ENCODE assay signal across 8 cellular contexts in genomic region chr5:160419458-160420330, GRCh38. TPM values are rescaled to one million over a fixed set of nuclear protein-coding genes. Genes with fewer than 3 reads are reported as not detected.
A peak's percentile ranks its signal among the peaks of the same experiment; 100 is the strongest.
DNase-seq lines count a peak whose midpoint lies in the region; TF ChIP-seq lines count a peak whose summit lies in the region.

No MANE protein-coding gene starts in this region.

- H3K27ac ChIP-seq in dorsolateral prefrontal cortex = peak overlapping the region; percentile 33 to 97 (median 91)
- peak overlapping the region; percentile 58 for H3K27ac ChIP-seq in neural progenitor cell

- intact Hi-C loops in dorsolateral prefrontal cortex (cut with DNase I) = loop anchor here in 1 of 2 donors (1.0 kb wide), 1 partner anchor 20 kb away; no protein-coding TSS in a partner anchor

- H3K9ac ChIP-seq in neural progenitor cell = peak overlapping the region; percentile 51

- no peaks in the 10 kb centered on the region for H3K9me3 ChIP-seq in neural progenitor cell (ENCODE audit: low read depth)

- H3K4me1 Mint-ChIP-seq in activated T-cell treated with anti-CD3 and anti-CD28 coated beads, Interleukin-2, amount 50 U/mL, for 24 hours (ENCODE audit: low read depth) = peaks cover 74% of the 10 kb centered on the region
- H3K4me1 Mint-ChIP-seq in neural progenitor cell = peaks cover 49% of the 10 kb centered on the region

- peak overlapping the region; percentile 67 to 100 (median 90) for H3K4me3 ChIP-seq in dorsolateral prefrontal cortex
- H3K4me3 ChIP-seq in neural progenitor cell = peak overlapping the region; percentile 86

- no peaks in the 10 kb centered on the region for H3K9me3 Mint-ChIP-seq in activated T-cell treated with anti-CD3 and anti-CD28 coated beads, Interleukin-2, amount 50 U/mL, for 24 hours
- no peaks in the 10 kb centered on the region for H3K9me3 Mint-ChIP-seq in neural progenitor cell

- H3K4me2 ChIP-seq in neural progenitor cell = peak overlapping the region; percentile 96

- no peaks in the 10 kb centered on the region for H3K27me3 Mint-ChIP-seq in activated T-cell treated with anti-CD3 and anti-CD28 coated beads, Interleukin-2, amount 50 U/mL, for 24 hours
- no peaks in the 10 kb centered on the region for H3K27me3 Mint-ChIP-seq in neural progenitor cell (ENCODE audit: insufficient read depth, low read depth)

- peak overlapping the region; percentile 97 for H3K27ac Mint-ChIP-seq in activated T-cell treated with anti-CD3 and anti-CD28 coated beads, Interleukin-2, amount 50 U/mL, for 24 hours
- peak overlapping the region; percentile 82 for H3K27ac Mint-ChIP-seq in neural progenitor cell

- H3K27me3 ChIP-seq in dorsolateral prefrontal cortex = no peaks in the 10 kb centered on the region
- H3K27me3 ChIP-seq in neural progenitor cell = no peaks in the 10 kb centered on the region

- H3K4me1 ChIP-seq in neural progenitor cell = peaks cover 41% of the 10 kb centered on the region

- H4K20me1 ChIP-seq in neural progenitor cell (ENCODE audit: low read depth) = peaks cover 30% of the 10 kb centered on the region

- peak overlapping the region; percentile 95 for H3K4me3 Mint-ChIP-seq in activated T-cell treated with anti-CD3 and anti-CD28 coated beads, Interleukin-2, amount 50 U/mL, for 24 hours
- H3K4me3 Mint-ChIP-seq in neural progenitor cell = peak overlapping the region; percentile 96

- peak overlapping the region; percentile 80 for H2AFZ ChIP-seq in neural progenitor cell (replicated peaks)

- peak in 3 of 56 donors; percentile 3 to 15 (median 10) for TF ChIP-seq CTCF in dorsolateral prefrontal cortex (IDR thresholded peaks at IDR 0.05 in 54 of 56, conservative IDR thresholded peaks at IDR 0.05 in 2 of 56; ENCODE audit: low read depth in 1 of 56, partially characterized antibody in 56 of 56)
- no peak for TF ChIP-seq CTCF in neural progenitor cell (IDR thresholded peaks at IDR 0.05)

- H3F3A ChIP-seq in neural progenitor cell (ENCODE audit: low read depth) = peaks cover 15% of the 10 kb centered on the region

- H3K36me3 ChIP-seq in neural progenitor cell = peaks cover 15% of the 10 kb centered on the region

- peaks cover 56% of the 10 kb centered on the region for H3K79me2 ChIP-seq in neural progenitor cell (ENCODE audit: low read depth)

- DNase-seq in activated T-cell treated with anti-CD3 and anti-CD28 coated beads, Interleukin-2, amount 50 U/mL, for 24 hours = no peak
- no peak for DNase-seq in activated T-cell treated with anti-CD3 and anti-CD28 coated beads, Interleukin-2, amount 50 U/mL, for 48 hours
- DNase-seq in NCI-H1930 (lab: John Stamatoyannopoulos, UW) (peak; percentile 3 to 23), dorsolateral prefrontal cortex (no peak), neural progenitor cell (ENCODE audit: low spot score) (no peak), amniotic stem cell (lab: John Stamatoyannopoulos, UW) (no peak), OCI-M2 (lab: John Stamatoyannopoulos, UW; ENCODE audit: unreplicated experiment) (no peak), A172 (ENCODE audit: low spot score) (no peak)

- H3K36me3 Mint-ChIP-seq in activated T-cell treated with anti-CD3 and anti-CD28 coated beads, Interleukin-2, amount 50 U/mL, for 24 hours (ENCODE audit: low read depth) = peaks cover 55% of the 10 kb centered on the region
- H3K36me3 Mint-ChIP-seq in neural progenitor cell = peaks cover 3% of the 10 kb centered on the region

RNA-seq across cellular contexts. Expression of gene SLU7, which starts 0.8 kb away (rescaled TPM):
- total RNA-seq in dorsolateral prefrontal cortex (100 to 1,000 TPM in 19 of 120 experiments, 10 to 100 TPM in 101; 41.4 to 128 (median 79.4) TPM), neural progenitor cell (ENCODE audit: low replicate concordance) (41.2 and 48.5 TPM in 2 replicates)
- total RNA-seq in A172 (2014; rRNA removed; shearing (Covaris generic)) = 58.4 and 62.1 TPM in 2 replicates

RNA-seq across cellular contexts. Expression of gene PTTG1, which starts 2.0 kb away (rescaled TPM):
- total RNA-seq in dorsolateral prefrontal cortex (10 to 100 TPM in 31 of 120 experiments, 1 to 10 TPM in 89; 2.1 to 17.4 (median 7.5) TPM), neural progenitor cell (ENCODE audit: low replicate concordance) (425 and 435 TPM in 2 replicates)
- total RNA-seq in A172 (2014; rRNA removed; shearing (Covaris generic)) = 292 and 382 TPM in 2 replicates

RNA-seq across cellular contexts. Expression of gene FAM200C, which starts 19.8 kb away (rescaled TPM):
- total RNA-seq in dorsolateral prefrontal cortex = 10 to 100 TPM in 70 of 120 experiments, 1 to 10 TPM in 50; 6.3 to 14.9 (median 10.6) TPM
- total RNA-seq in neural progenitor cell (ENCODE audit: low replicate concordance) = 15.8 and 25.3 TPM in 2 replicates
- 14.1 and 17.9 TPM in 2 replicates for total RNA-seq in A172 (2014; rRNA removed; shearing (Covaris generic))

RNA-seq across cellular contexts. Expression of gene C1QTNF2, which starts 49.3 kb away (rescaled TPM):
- total RNA-seq in dorsolateral prefrontal cortex (1 to 10 TPM in 114 of 120 experiments, under 1 TPM in 6; 0.49 to 4.5 (median 1.9) TPM), neural progenitor cell (ENCODE audit: low replicate concordance) (0.06 and 0.25 TPM in 2 replicates)
- 1.5 and 1.6 TPM in 2 replicates for total RNA-seq in A172 (2014; rRNA removed; shearing (Covaris generic))

Comparison
In these comparisons a context has a peak if more than half of its experiments do, and no peak if none do; other contexts are left out.
1. DNase-seq: peak in NCI-H1930 (2 of 2); none in activated T-cell treated with anti-CD3 and anti-CD28 coated beads, Interleukin-2, amount 50 U/mL, for 24 hours (single experiment), activated T-cell treated with anti-CD3 and anti-CD28 coated beads, Interleukin-2, amount 50 U/mL, for 48 hours (0 of 2), dorsolateral prefrontal cortex (0 of 10), neural progenitor cell (single experiment), amniotic stem cell (single experiment), OCI-M2 (single experiment) and A172 (single experiment).
2. RNA of gene PTTG1, which starts 2.0 kb away (total RNA-seq): 425 to 435 TPM in neural progenitor cell and 292 to 382 TPM in A172; 2.1 to 17.4 TPM in dorsolateral prefrontal cortex; every median in the first group is over 10 times any median in the second.